In the genomic region with DNA sequence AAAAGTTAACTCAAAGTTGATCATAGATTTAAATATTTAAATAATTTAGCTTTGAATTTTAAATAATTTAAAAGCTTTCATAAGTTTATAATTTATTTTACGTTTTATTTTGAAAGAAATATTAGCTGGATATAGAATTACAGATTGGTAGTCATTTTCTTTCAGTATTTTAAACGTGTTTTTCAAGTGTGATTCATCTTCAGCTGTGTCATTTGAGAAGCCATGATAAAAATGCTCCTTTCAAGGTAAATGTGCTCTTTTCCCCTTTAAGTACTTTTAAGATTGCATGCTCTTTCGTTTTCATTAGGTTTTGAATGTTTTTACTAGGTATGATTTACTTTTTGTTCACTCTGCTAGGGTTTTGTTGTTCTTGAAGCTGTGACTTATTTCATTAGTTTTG, we compare ENCODE assay signal across 13 cellular contexts.
"Had no signal": no experiment of that assay in that cellular context is flagged by ENCODE, and none has a peak within 500 bp of the region (broad histone marks: within the 10 kb centered on the region; RNA-seq: fewer than 3 reads in every experiment).

No MANE protein-coding gene starts in this region.

- DNase-seq: amygdala; colonic mucosa; effector CD4-positive, alpha-beta T cell; midbrain; naive B cell; posterior cingulate gyrus; T-helper 17 cell; tibial artery had no signal

- H3K36me3 ChIP-seq: colonic mucosa, neutrophil, tibial artery, vagina had no signal

- H3K4me1 ChIP-seq: colonic mucosa, tibial artery, vagina had no signal

- H3K4me2 ChIP-seq: smooth muscle cell had no signal

- ATAC-seq: activated naive CD4-positive, alpha-beta T cell treated with anti-CD3 and anti-CD28 coated beads, Interleukin-2, amount 50 U/mL, for 72 hours; stimulated activated effector memory CD8-positive, alpha-beta T cell treated with anti-CD3 and anti-CD28 coated beads, Interleukin-12 subunit alpha, Interleukin-12 subunit beta, amount 100 ng/mL, for 72 hours; T-helper 17 cell had no signal

- H3K9me3 ChIP-seq: colonic mucosa, neutrophil, tibial artery, vagina had no signal

- H3K27ac ChIP-seq: colonic mucosa, neutrophil, tibial artery, vagina had no signal

- H3K4me3 ChIP-seq: colonic mucosa, smooth muscle cell, tibial artery, vagina had no signal

- H3K27me3 ChIP-seq: colonic mucosa, neutrophil, tibial artery, vagina had no signal
